In genomic region chr20:5749512-5750490, GRCh38 we compare ENCODE assay signal across 8 cellular contexts. TPM values are rescaled to one million over a fixed set of nuclear protein-coding genes. Genes with fewer than 3 reads are reported as not detected.
DNase-seq lines count a peak whose midpoint lies in the region; ATAC-seq and TF ChIP-seq lines count a peak whose summit lies in the region.

Gene SHLD1, plus strand, starts transcription at chr20:5750401. Its CDS starts 22,465 bp downstream, at chr20:5772866.

- no peaks in the 10 kb centered on the region for H3K9me3 Mint-ChIP-seq in activated naive CD8-positive, alpha-beta T cell (ENCODE audit: low read depth)

- H3K27ac Mint-ChIP-seq in activated naive CD8-positive, alpha-beta T cell, result peak within 1 kb of the TSS; percentile 93

- H3K4me1 Mint-ChIP-seq in activated naive CD8-positive, alpha-beta T cell (ENCODE audit: low read depth), result peaks cover 26% of the 10 kb centered on the region

- H3K36me3 Mint-ChIP-seq in activated naive CD8-positive, alpha-beta T cell, result peaks cover 6% of the 10 kb centered on the region

- H3K4me1 ChIP-seq in ovary (ENCODE audit: insufficient read depth) (peaks cover 3% of the 10 kb centered on the region), thyroid gland (peaks cover 0 to 6% of the 10 kb centered on the region in 2 donors)

- H3K27ac ChIP-seq in ovary, result peak within 1 kb of the TSS in 1 of 2 donors; percentile 62
- peak within 1 kb of the TSS; percentile 77 to 89 (median 87) for H3K27ac ChIP-seq in thyroid gland

- H3K4me3 ChIP-seq in GM06990 (replicated peaks; ENCODE audit: low read depth, low read length) (peak within 1 kb of the TSS; percentile 94), ovary (peak within 1 kb of the TSS; percentile 47), thyroid gland (replicated peaks in 1 of 3) (peak within 1 kb of the TSS in 2 of 3 donors; percentile 26 to 42)

- H3K36me3 ChIP-seq in GM06990 (ENCODE audit: control insufficient read depth, insufficient read depth, low read length) (no peaks in the 10 kb centered on the region), ovary (no peaks in the 10 kb centered on the region), thyroid gland (no peaks in the 10 kb centered on the region)

- H3K9me3 ChIP-seq in ovary (no peaks in the 10 kb centered on the region), thyroid gland (no peaks in the 10 kb centered on the region)

- no peak for TF ChIP-seq EP300 in ovary (IDR thresholded peaks at IDR 0.05)

- H3K4me3 Mint-ChIP-seq in activated naive CD8-positive, alpha-beta T cell, result peak within 1 kb of the TSS; percentile 91

- TF ChIP-seq CTCF in GM06990 (IDR thresholded peaks at IDR 0.05; ENCODE audit: insufficient read depth, low read length, poor library complexity, severe bottlenecking) (no peak), ovary (IDR thresholded peaks at IDR 0.05) (no peak), thyroid gland (IDR thresholded peaks at IDR 0.05) (no peak)

- no peaks in the 10 kb centered on the region for H3K27me3 ChIP-seq in GM06990 (replicated peaks; ENCODE audit: control insufficient read depth, insufficient read depth, low read length)
- H3K27me3 ChIP-seq in ovary, result no peaks in the 10 kb centered on the region
- H3K27me3 ChIP-seq in thyroid gland, result no peaks in the 10 kb centered on the region

- no peaks in the 10 kb centered on the region for H3K27me3 Mint-ChIP-seq in activated naive CD8-positive, alpha-beta T cell

- ATAC-seq in HG02588 (IDR thresholded peaks at IDR 0.05; ENCODE audit: unreplicated experiment) (peak; percentile 93), Right ventricle myocardium inferior (peak; percentile 97)

- 48 to 49% (median 48%) methylated on average over 33 of the region's 33 CpGs for WGBS in ovary, 3 donors
- WGBS in thyroid gland, 2 donors, result 56 to 58% methylated on average over 28 of the region's 33 CpGs

- TF ChIP-seq POLR2A in ovary (IDR thresholded peaks at IDR 0.05), result no peak
- TF ChIP-seq POLR2A in thyroid gland (IDR thresholded peaks at IDR 0.05), result no peak

- DNase-seq in GM06990 (ENCODE audit: extremely low read depth, insufficient read length) (peak; percentile 73), NCI-H1092 treated with DMSO at 0.1 percent for 48 hours (lab: John Stamatoyannopoulos, UW) (peak; percentile 94), SKM-1 treated with dmso at 0.1 percent for 144 hours (lab: John Stamatoyannopoulos, UW; ENCODE audit: unreplicated experiment) (peak; percentile 47), Right ventricle myocardium inferior (ENCODE audit: missing footprints) (peak; percentile 94), ovary (peak; percentile 79 to 85 (median 80)), thyroid gland (peak; percentile 77 to 83)

- intact Hi-C loops in Right ventricle myocardium inferior (cut with DNase I) (no loop called here), ovary (cut with DNase I) (no loop called here), thyroid gland (cut with DNase I) (no loop called here)

RNA-seq across cellular contexts. Expression of gene SHLD1, which starts in this region (rescaled TPM):
- 5.3 TPM for total RNA-seq in Right ventricle myocardium inferior
- 1 to 10 TPM; 3.8 to 9.1 (median 6.5) TPM for total RNA-seq in ovary
- 10 to 100 TPM in 1 of 2 donors, 1 to 10 TPM in 1; 7.2 to 12.4 TPM for polyA plus RNA-seq in ovary
- total RNA-seq in thyroid gland, result 10 to 100 TPM in 1 of 4 donors, 1 to 10 TPM in 3; 4.0 to 11.7 (median 4.7) TPM

Comparison
In these comparisons a context has a peak if more than half of its experiments do, and no peak if none do; other contexts are left out.
1. H3K4me3 ChIP-seq: peak in every context shown above with its lines; median percentile 94 in GM06990; 47 in ovary; 34 in thyroid gland.